ENCODE assay signal across 8 cellular contexts in genomic region chr17:76000016-76000754, GRCh38. TPM values are rescaled to one million over a fixed set of nuclear protein-coding genes. Genes with fewer than 3 reads are reported as not detected.
DNase-seq lines count a peak whose midpoint lies in the region; ATAC-seq and TF ChIP-seq lines count a peak whose summit lies in the region.

No MANE protein-coding gene starts in this region.

- intact Hi-C loops in natural killer cell (cut with micrococcal nuclease) = no loop called here

- TF ChIP-seq EP300 in tibial nerve (IDR thresholded peaks at IDR 0.05) = no peak

- H3K4me2 ChIP-seq in MM.1S (ENCODE audit: low read depth, low read length) = no peak overlapping the region

- H3K9me3 ChIP-seq in MM.1S (replicated peaks; ENCODE audit: insufficient read depth, low read length) (no peaks in the 10 kb centered on the region), tibial nerve (no peaks in the 10 kb centered on the region)
- H3K9me3 ChIP-seq in effector memory CD4-positive, alpha-beta T cell (ENCODE audit: control insufficient read depth, low read length) = no peaks in the 10 kb centered on the region

- H3K4me3 ChIP-seq in MM.1S (ENCODE audit: low read length) = no peak overlapping the region
- H3K4me3 ChIP-seq in effector memory CD4-positive, alpha-beta T cell (ENCODE audit: insufficient read depth, low read depth, low read length, poor library complexity, severe bottlenecking) = no peak overlapping the region
- no peak overlapping the region for H3K4me3 ChIP-seq in tibial nerve

- ATAC-seq in natural killer cell (peak; percentile 69 to 88 (median 79)), GM18511 (IDR thresholded peaks at IDR 0.05; ENCODE audit: unreplicated experiment) (no peak)

- H3K27ac ChIP-seq in MM.1S (ENCODE audit: low read length) (no peak overlapping the region), tibial nerve (peak overlapping the region in 1 of 4 donors; percentile 22)
- no peak overlapping the region for H3K27ac ChIP-seq in effector memory CD4-positive, alpha-beta T cell (ENCODE audit: insufficient read depth, low read length, poor library complexity, severe bottlenecking)

- no peaks in the 10 kb centered on the region for H3K4me1 ChIP-seq in MM.1S (ENCODE audit: low read length)
- H3K4me1 ChIP-seq in effector memory CD4-positive, alpha-beta T cell (ENCODE audit: control insufficient read depth, insufficient read depth, low read length, poor library complexity, severe bottlenecking) = peaks cover 8% of the 10 kb centered on the region
- H3K4me1 ChIP-seq in tibial nerve = peaks cover 0 to 14% (median 6%) of the 10 kb centered on the region in 4 donors

- H3K27me3 ChIP-seq in MM.1S (replicated peaks; ENCODE audit: insufficient read depth, low read length) = no peaks in the 10 kb centered on the region
- no peaks in the 10 kb centered on the region for H3K27me3 ChIP-seq in effector memory CD4-positive, alpha-beta T cell (replicated peaks; ENCODE audit: control insufficient read depth, insufficient read depth, low read length, poor library complexity, severe bottlenecking)
- H3K27me3 ChIP-seq in tibial nerve = no peaks in the 10 kb centered on the region

- no peaks in the 10 kb centered on the region for H3K9me2 ChIP-seq in MM.1S (replicated peaks; ENCODE audit: insufficient read depth, low read length)

- no peak overlapping the region for H3K27ac Mint-ChIP-seq in natural killer cell

- H4K20me1 ChIP-seq in MM.1S (ENCODE audit: insufficient read depth, low read length) = no peaks in the 10 kb centered on the region

- H3K27me3 Mint-ChIP-seq in natural killer cell (ENCODE audit: low read depth in 2 of 2) = no peaks in the 10 kb centered on the region

- H3K9ac ChIP-seq in MM.1S (ENCODE audit: low read length) = no peak overlapping the region

- TF ChIP-seq CTCF in MM.1S (IDR thresholded peaks at IDR 0.05; ENCODE audit: low read length) (peak; percentile 75), natural killer cell (IDR thresholded peaks at IDR 0.05) (peak; percentile 62), tibial nerve (IDR thresholded peaks at IDR 0.05) (peak; percentile 33 to 73 (median 63))

- peaks cover 10 to 11% of the 10 kb centered on the region in 2 donors for H3K4me1 Mint-ChIP-seq in natural killer cell

- TF ChIP-seq POLR2A in tibial nerve (IDR thresholded peaks at IDR 0.05) = no peak

- H3F3A ChIP-seq in MM.1S (ENCODE audit: insufficient read depth, low read length) = no peaks in the 10 kb centered on the region

- WGBS in tibial nerve, 2 donors = 64 to 71% methylated on average over 30 to 31 of the region's 31 CpGs

- H3K36me3 ChIP-seq in MM.1S (replicated peaks; ENCODE audit: insufficient read depth, low read length) (no peaks in the 10 kb centered on the region), tibial nerve (peaks cover 0 to 27% (median 0%) of the 10 kb centered on the region in 3 donors)
- peaks cover 3% of the 10 kb centered on the region for H3K36me3 ChIP-seq in effector memory CD4-positive, alpha-beta T cell (ENCODE audit: control insufficient read depth, insufficient read depth, low read length)

- H2AFZ ChIP-seq in MM.1S (ENCODE audit: low read length) = no peak overlapping the region

- no peaks in the 10 kb centered on the region for H3K36me3 Mint-ChIP-seq in natural killer cell

- H3K9me3 Mint-ChIP-seq in natural killer cell = no peaks in the 10 kb centered on the region

- H3K79me2 ChIP-seq in MM.1S (ENCODE audit: low read length) = no peaks in the 10 kb centered on the region

- no peak overlapping the region for H3K4me3 Mint-ChIP-seq in natural killer cell

- DNase-seq in GM03348 (ENCODE audit: low spot score) (peak; percentile 76), MM.1S (peak; percentile 58), natural killer cell (peak; percentile 55), tibial nerve (ENCODE audit: low spot score in 2 of 2) (peak in 1 of 2 donors; percentile 34), Ammon's horn (ENCODE audit: low spot score) (no peak)
- peak; percentile 27 to 44 for DNase-seq in activated CD4-positive, alpha-beta T cell treated with anti-CD3 and anti-CD28 coated beads, Interleukin-2, amount 50 U/mL, for 24 hours (ENCODE audit: low read depth in 1 of 2, low spot score in 1 of 2)
- DNase-seq in effector memory CD4-positive, alpha-beta T cell = peak in 2 of 3 donors; percentile 20 to 41

RNA-seq across cellular contexts. Expression of gene CDK3, which starts 0.5 kb away (rescaled TPM):
- total RNA-seq in natural killer cell (10 to 100 TPM in 2 of 3 donors, 1 to 10 TPM in 1; 5.5 to 13.6 (median 13.5) TPM), tibial nerve (10 to 100 TPM in 1 of 4 donors, 1 to 10 TPM in 3; 3.8 to 12.3 (median 5.9) TPM)

RNA-seq across cellular contexts. Expression of gene TEN1, which starts 21.1 kb away (rescaled TPM):
- total RNA-seq in natural killer cell = 10 to 100 TPM; 23.0 to 30.7 (median 24.3) TPM
- total RNA-seq in tibial nerve = 10 to 100 TPM in 2 of 4 donors, 1 to 10 TPM in 2; 8.6 to 22.2 (median 11.5) TPM

RNA-seq across cellular contexts. Expression of gene ACOX1, which starts 21.2 kb away (rescaled TPM):
- total RNA-seq in natural killer cell (10 to 100 TPM; 22.8 to 48.2 (median 28.2) TPM), tibial nerve (10 to 100 TPM; 33.7 to 44.4 (median 39.1) TPM)

RNA-seq across cellular contexts. Expression of gene EVPL, which starts 26.9 kb away (rescaled TPM):
- total RNA-seq in natural killer cell (1 to 10 TPM in 1 of 3 donors, under 1 TPM in 1, not detected in 1; 0.94 to 1.2 TPM), tibial nerve (1 to 10 TPM in 2 of 4 donors, under 1 TPM in 1, not detected in 1; 0.98 to 3.0 (median 2.1) TPM)

RNA-seq across cellular contexts. Expression of gene FBF1, which starts 59.3 kb away (rescaled TPM):
- total RNA-seq in natural killer cell = 10 to 100 TPM; 24.9 to 34.0 (median 33.0) TPM
- 10 to 100 TPM; 19.9 to 32.4 (median 25.7) TPM for total RNA-seq in tibial nerve
